22 cellular contexts compared by ENCODE assay signal in the genomic region with DNA sequence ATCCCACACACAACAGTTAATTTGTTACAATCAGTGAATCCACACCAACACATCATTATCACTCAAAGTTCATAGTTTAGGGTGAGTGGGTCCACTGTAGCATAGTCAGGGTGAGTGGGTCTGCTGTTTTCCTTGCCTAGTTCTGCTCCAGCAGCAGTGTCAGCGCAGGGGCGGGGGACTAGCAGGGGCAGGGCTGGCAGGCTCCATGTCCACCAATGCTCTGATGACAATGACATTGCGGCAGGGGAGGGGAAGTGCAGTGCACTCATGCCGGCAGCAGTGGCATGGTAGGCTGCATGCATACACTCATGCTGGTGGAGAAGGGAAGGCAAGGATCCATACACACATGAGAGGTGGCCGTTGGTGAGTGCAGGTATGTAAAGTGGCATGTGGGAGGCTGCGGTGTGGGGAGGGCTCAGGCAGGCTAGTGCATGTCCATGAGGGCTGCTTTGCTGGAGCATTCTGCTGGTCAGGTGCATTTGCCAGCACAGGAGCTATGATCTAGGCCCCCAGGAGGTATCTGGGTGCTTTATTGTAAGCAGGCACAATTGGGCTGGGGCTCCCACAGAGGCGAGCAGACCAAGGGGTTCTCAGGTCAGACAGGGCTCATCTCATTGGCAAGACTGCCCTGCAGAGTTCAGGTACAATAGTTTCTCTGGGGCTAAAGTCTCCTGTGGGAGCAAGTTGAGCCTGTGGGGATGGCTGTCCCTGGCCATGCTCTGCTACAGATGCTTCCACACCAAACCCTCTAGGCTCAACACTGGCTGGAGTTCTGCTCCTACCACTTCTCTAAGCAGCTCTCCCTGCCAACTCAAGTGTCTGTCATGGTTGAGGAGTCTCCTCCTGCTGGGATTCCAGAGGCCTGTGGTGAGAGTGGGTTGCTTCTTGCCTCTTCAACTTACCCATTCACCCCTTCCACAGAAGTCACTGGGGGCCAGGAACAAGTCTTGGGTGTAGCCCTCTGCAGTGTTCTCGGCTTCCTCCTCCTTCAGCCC.
"Had no signal": no experiment of that assay in that cellular context is flagged by ENCODE, and none has a peak within 500 bp of the region (broad histone marks: within the 10 kb centered on the region; RNA-seq: fewer than 3 reads in every experiment).

No MANE protein-coding gene starts in this region.

- H3K4me3 Mint-ChIP-seq: activated naive CD8-positive, alpha-beta T cell; activated T-helper 17 cell treated with anti-CD3 and anti-CD28 coated beads, Interleukin-2, amount 50 U/mL, for 72 hours; effector memory CD8-positive, alpha-beta T cell; nephron had no signal

- ATAC-seq: activated T-helper 17 cell treated with anti-CD3 and anti-CD28 coated beads, Interleukin-2, amount 50 U/mL, for 72 hours; effector memory CD8-positive, alpha-beta T cell; left lung; sciatic nerve had no signal

- H3K27me3 ChIP-seq: adrenal gland, ascending aorta, colonic mucosa, heart right ventricle, left lung had no signal

- H3K27ac ChIP-seq: adrenal gland, ascending aorta, colonic mucosa, dorsolateral prefrontal cortex, esophagus squamous epithelium, heart right ventricle, left lung, parathyroid adenoma had no signal

- H2AFZ ChIP-seq: parathyroid adenoma had no signal

- H3K4me3 ChIP-seq: adrenal gland, ascending aorta, colonic mucosa, dorsolateral prefrontal cortex, esophagus squamous epithelium, heart right ventricle, left lung had no signal

- H3K9ac ChIP-seq: parathyroid adenoma had no signal

- H3K36me3 Mint-ChIP-seq: activated naive CD8-positive, alpha-beta T cell had no signal

- H3K4me1 Mint-ChIP-seq: activated T-helper 17 cell treated with anti-CD3 and anti-CD28 coated beads, Interleukin-2, amount 50 U/mL, for 72 hours had no signal

- H3K9me3 Mint-ChIP-seq: activated T-helper 17 cell treated with anti-CD3 and anti-CD28 coated beads, Interleukin-2, amount 50 U/mL, for 72 hours; effector memory CD8-positive, alpha-beta T cell had no signal

- H3K4me1 ChIP-seq: adrenal gland, colonic mucosa, esophagus squamous epithelium, heart right ventricle, left lung, parathyroid adenoma had no signal

- H3K36me3 ChIP-seq: adrenal gland, ascending aorta, colonic mucosa, esophagus squamous epithelium, heart right ventricle, left lung had no signal

- DNase-seq: activated CD4-positive, alpha-beta T cell treated with anti-CD3 and anti-CD28 coated beads for 1 hour; activated CD4-positive, alpha-beta T cell treated with anti-CD3 and anti-CD28 coated beads, Interleukin-2, amount 50 U/mL, for 1 hour; activated T-cell treated with anti-CD3 and anti-CD28 coated beads, Interleukin-2, amount 50 U/mL, for 1 hour; adrenal gland; colonic mucosa; dorsolateral prefrontal cortex; effector memory CD8-positive, alpha-beta T cell; esophagus squamous epithelium; heart right ventricle; islet precursor cell; midbrain; nucleus accumbens; small intestine; stimulated activated naive CD4-positive, alpha-beta T cell treated with Interleukin-2 at 50 U/mL for 16 hours; T-helper 9 cell had no signal

- H3K27ac Mint-ChIP-seq: activated naive CD8-positive, alpha-beta T cell; activated T-helper 17 cell treated with anti-CD3 and anti-CD28 coated beads, Interleukin-2, amount 50 U/mL, for 72 hours; effector memory CD8-positive, alpha-beta T cell; nephron had no signal

- H3K9me3 ChIP-seq: adrenal gland, ascending aorta, colonic mucosa, esophagus squamous epithelium, heart right ventricle, left lung had no signal
